30 cellular contexts compared by ENCODE assay signal in genomic region chr17:18121201-18121600, GRCh38.
"Had no signal": no experiment of that assay in that cellular context is flagged by ENCODE, and none has a peak within 500 bp of the region (broad histone marks: within the 10 kb centered on the region; RNA-seq: fewer than 3 reads in every experiment).

No MANE protein-coding gene starts in this region.

- H3K36me3 ChIP-seq: ovary, right lobe of liver, sigmoid colon, stomach, thoracic aorta, thyroid gland, tibial nerve, upper lobe of left lung, vagina had no signal

- H3K27me3 ChIP-seq: ovary, right lobe of liver, thyroid gland, tibial nerve, upper lobe of left lung, vagina had no signal

- DNase-seq: naive B cell; naive thymus-derived CD8-positive, alpha-beta T cell; nephron progenitor cell; occipital lobe; ovary; posterior cingulate gyrus; psoas muscle; right lobe of liver; sigmoid colon; small intestine; stimulated activated CD4-positive, alpha-beta T cell treated with anti-CD3 and anti-CD28 coated beads, Interleukin-15, amount 100 ng/mL, for 24 hours; stimulated activated CD4-positive, alpha-beta T cell treated with anti-CD3 and anti-CD28 coated beads, Interleukin-2, amount 100 ng/mL, for 24 hours; stimulated activated CD4-positive, alpha-beta T cell treated with anti-CD3 and anti-CD28 coated beads, Interleukin-2, amount 100 ng/mL, for 48 hours; stimulated activated CD4-positive, alpha-beta T cell treated with anti-CD3 and anti-CD28 coated beads, Interleukin-4, amount 100 ng/mL, for 24 hours; stimulated activated naive B cell treated with anti-CD40 and anti-IgM and Interleukin-4, amounts not matched to agents 10 μg/mL and 1 μg/mL and 100 μg/mL, for 72 hours; stimulated activated naive CD4-positive, alpha-beta T cell treated with Interleukin-2 at 50 U/mL for 16 hours; stomach; thyroid gland; trophoblast cell; upper lobe of left lung had no signal

- H3K4me3 Mint-ChIP-seq: naive B cell; naive thymus-derived CD8-positive, alpha-beta T cell; natural killer cell treated with Interleukin-12 subunit alpha and Interleukin-12 subunit beta and Interleukin-15 and Interleukin-18, amount 100 ng/mL, for 72 hours; nephron progenitor cell; neural crest cell; stimulated activated effector memory CD8-positive, alpha-beta T cell treated with anti-CD3 and anti-CD28 coated beads, Interleukin-12 subunit alpha, Interleukin-12 subunit beta, amount 100 ng/mL, for 72 hours; stimulated activated naive B cell treated with anti-CD40 and anti-IgM and Interleukin-4, amounts not matched to agents 10 μg/mL and 1 μg/mL and 100 μg/mL, for 72 hours had no signal

- H3K27me3 Mint-ChIP-seq: naive B cell; naive thymus-derived CD8-positive, alpha-beta T cell; natural killer cell treated with Interleukin-12 subunit alpha and Interleukin-12 subunit beta and Interleukin-15 and Interleukin-18, amount 100 ng/mL, for 72 hours; progenitor cell of endocrine pancreas; stimulated activated naive B cell treated with anti-CD40 and anti-IgM and Interleukin-4, amounts not matched to agents 10 μg/mL and 1 μg/mL and 100 μg/mL, for 72 hours had no signal

- H2AFZ ChIP-seq: parathyroid adenoma had no signal

- H3K27ac Mint-ChIP-seq: naive B cell; naive thymus-derived CD8-positive, alpha-beta T cell; natural killer cell treated with Interleukin-12 subunit alpha and Interleukin-12 subunit beta and Interleukin-15 and Interleukin-18, amount 100 ng/mL, for 72 hours; nephron progenitor cell; progenitor cell of endocrine pancreas; stimulated activated effector memory CD8-positive, alpha-beta T cell treated with anti-CD3 and anti-CD28 coated beads, Interleukin-12 subunit alpha, Interleukin-12 subunit beta, amount 100 ng/mL, for 72 hours; stimulated activated naive B cell treated with anti-CD40 and anti-IgM and Interleukin-4, amounts not matched to agents 10 μg/mL and 1 μg/mL and 100 μg/mL, for 72 hours had no signal

- FAIRE-seq: small intestine, urothelium cell line had no signal

- H3K4me1 Mint-ChIP-seq: naive B cell; naive thymus-derived CD8-positive, alpha-beta T cell; neural crest cell; stimulated activated effector memory CD8-positive, alpha-beta T cell treated with anti-CD3 and anti-CD28 coated beads, Interleukin-12 subunit alpha, Interleukin-12 subunit beta, amount 100 ng/mL, for 72 hours; stimulated activated naive B cell treated with anti-CD40 and anti-IgM and Interleukin-4, amounts not matched to agents 10 μg/mL and 1 μg/mL and 100 μg/mL, for 72 hours had no signal

- H3K9me3 Mint-ChIP-seq: natural killer cell treated with Interleukin-12 subunit alpha and Interleukin-12 subunit beta and Interleukin-15 and Interleukin-18, amount 100 ng/mL, for 72 hours; neural crest cell had no signal

- H3K9ac ChIP-seq: parathyroid adenoma had no signal

- ATAC-seq: naive thymus-derived CD8-positive, alpha-beta T cell; natural killer cell treated with Interleukin-12 subunit alpha and Interleukin-12 subunit beta and Interleukin-15 and Interleukin-18, amount 100 ng/mL, for 72 hours; psoas muscle; right cardiac atrium; right lobe of liver; stimulated activated effector memory CD8-positive, alpha-beta T cell treated with anti-CD3 and anti-CD28 coated beads, Interleukin-12 subunit alpha, Interleukin-12 subunit beta, amount 100 ng/mL, for 72 hours; stimulated activated naive B cell treated with anti-CD40 and anti-IgM and Interleukin-4, amounts not matched to agents 10 μg/mL and 1 μg/mL and 100 μg/mL, for 72 hours had no signal

- H3K27ac ChIP-seq: ovary, parathyroid adenoma, psoas muscle, right lobe of liver, sigmoid colon, stomach, thoracic aorta, thyroid gland, tibial nerve, upper lobe of left lung, vagina had no signal

- H3K9me3 ChIP-seq: ovary, psoas muscle, right lobe of liver, thoracic aorta, thyroid gland, vagina had no signal

- H3K79me2 ChIP-seq: parathyroid adenoma had no signal

- H3K4me3 ChIP-seq: ovary, psoas muscle, right lobe of liver, sigmoid colon, stomach, thoracic aorta, thyroid gland, tibial nerve, upper lobe of left lung, vagina had no signal

- H3K4me1 ChIP-seq: parathyroid adenoma, sigmoid colon, stomach, thyroid gland, tibial nerve, upper lobe of left lung, vagina had no signal
